In the genomic region with DNA sequence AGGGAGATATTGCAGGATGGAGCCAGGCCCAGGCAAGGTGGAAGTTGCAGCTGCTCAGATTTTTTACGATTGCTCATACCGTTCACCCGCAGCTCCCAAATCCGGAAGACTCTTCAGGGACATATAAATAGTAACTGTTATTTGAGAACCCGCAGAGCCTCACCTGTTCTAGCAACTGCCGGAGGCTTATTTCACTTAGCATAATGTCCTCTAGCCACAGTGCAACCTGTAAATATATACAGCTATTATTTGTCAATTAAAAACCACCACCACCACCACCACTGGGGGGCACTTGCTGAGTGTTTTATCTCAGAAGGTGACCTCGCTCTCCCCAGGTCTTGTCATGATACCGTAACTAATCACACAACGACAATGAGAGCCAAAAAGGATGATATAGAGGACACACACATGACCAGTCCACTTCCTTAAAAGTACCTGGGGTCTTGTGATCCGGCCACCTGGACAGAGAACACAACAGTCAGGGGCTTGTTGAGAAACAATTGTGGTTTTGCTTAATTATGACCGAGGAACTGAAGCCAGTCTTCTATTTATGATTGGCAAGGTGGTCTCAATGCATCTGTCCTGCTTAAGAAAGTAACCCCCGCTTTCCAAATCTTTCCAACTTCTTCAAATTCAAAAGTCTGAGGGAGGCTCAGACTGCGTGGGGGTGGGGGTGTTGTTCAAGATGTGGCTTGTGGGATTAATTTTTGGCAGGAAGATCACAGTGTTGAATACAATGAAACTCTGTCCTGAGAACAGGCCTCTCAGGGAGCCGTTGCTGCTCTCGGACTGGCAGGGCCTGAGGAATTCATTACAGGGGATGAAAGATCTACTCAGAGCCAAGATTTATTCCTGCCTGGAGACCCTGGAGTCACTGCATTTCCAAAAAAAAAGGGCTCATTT, we compare ENCODE assay signal across 8 cellular contexts.
DNase-seq lines count a peak whose midpoint lies in the region; ATAC-seq and TF ChIP-seq lines count a peak whose summit lies in the region.

No MANE protein-coding gene starts in this region.

- no peak for TF ChIP-seq POLR2A in testis (IDR thresholded peaks at IDR 0.05)

- H3K9me3 Mint-ChIP-seq in activated CD8-positive, alpha-beta T cell treated with anti-CD3 and anti-CD28 coated beads, Interleukin-2, amount 10 ng/mL, durations not matched to agents 7 days and 5 days (ENCODE audit: insufficient read depth), result no peaks in the 10 kb centered on the region
- H3K9me3 Mint-ChIP-seq in endodermal cell, result no peaks in the 10 kb centered on the region
- peaks cover 6% of the 10 kb centered on the region for H3K9me3 Mint-ChIP-seq in nephron

- H3K27me3 Mint-ChIP-seq in activated CD8-positive, alpha-beta T cell treated with anti-CD3 and anti-CD28 coated beads, Interleukin-2, amount 10 ng/mL, durations not matched to agents 7 days and 5 days (ENCODE audit: low read depth), result peaks cover 10% of the 10 kb centered on the region
- no peaks in the 10 kb centered on the region for H3K27me3 Mint-ChIP-seq in endodermal cell (ENCODE audit: insufficient read depth)
- peaks cover 28% of the 10 kb centered on the region for H3K27me3 Mint-ChIP-seq in nephron (ENCODE audit: low read depth)

- intact Hi-C loops in testis (cut with DNase I; ENCODE audit: low total_unique reads), result loop anchor here (5.0 kb wide), 1 partner anchor 108 kb away; a partner anchor contains a TSS

- TF ChIP-seq CTCF in HEK293 (tag by site-specific recombination; IDR thresholded peaks at IDR 0.05) (peak; percentile 64), endodermal cell (conservative IDR thresholded peaks at IDR 0.05) (peak; percentile 70), nephron (IDR thresholded peaks at IDR 0.05; ENCODE audit: unreplicated experiment in 3 of 3) (peak in 1 of 3 experiments; percentile 8), testis (IDR thresholded peaks at IDR 0.05) (peak; percentile 25 to 61 (median 36))

- no peak overlapping the region for H3K27ac Mint-ChIP-seq in activated CD8-positive, alpha-beta T cell treated with anti-CD3 and anti-CD28 coated beads, Interleukin-2, amount 10 ng/mL, durations not matched to agents 7 days and 5 days
- H3K27ac Mint-ChIP-seq in endodermal cell (no peak overlapping the region), nephron (peak overlapping the region; percentile 30 to 75 (median 66))

- H3K4me1 Mint-ChIP-seq in activated CD8-positive, alpha-beta T cell treated with anti-CD3 and anti-CD28 coated beads, Interleukin-2, amount 10 ng/mL, durations not matched to agents 7 days and 5 days (ENCODE audit: low read depth), result peaks cover 8% of the 10 kb centered on the region
- H3K4me1 Mint-ChIP-seq in endodermal cell (peaks cover 2% of the 10 kb centered on the region), nephron (peaks cover 40% of the 10 kb centered on the region)

- H3K36me3 ChIP-seq in HEK293 (ENCODE audit: control insufficient read depth in 2 of 2, insufficient read depth in 1 of 2, low read length in 2 of 2) (no peaks in the 10 kb centered on the region), endodermal cell (ENCODE audit: control insufficient read depth, insufficient read depth, low read length) (no peaks in the 10 kb centered on the region), testis (ENCODE audit: low read depth, missing control alignments) (no peaks in the 10 kb centered on the region)

- H3K4me3 ChIP-seq in HEK293 (ENCODE audit: low read depth, low read length) (no peak overlapping the region), endodermal cell (ENCODE audit: low read length) (no peak overlapping the region), testis (no peak overlapping the region)

- H3K9me3 ChIP-seq in HEK293 (ENCODE audit: control insufficient read depth, insufficient read depth, low read depth, low read length), result no peaks in the 10 kb centered on the region
- no peaks in the 10 kb centered on the region for H3K9me3 ChIP-seq in endodermal cell (ENCODE audit: control insufficient read depth, low read length)
- H3K9me3 ChIP-seq in testis, result no peaks in the 10 kb centered on the region

- CTCF ChIA-PET in HEK293 (lab: Yijun Ruan, JAX), result interaction anchor here (0.5 to 2.1 kb wide), 20 partner anchors 9 to 609 kb away, joined by 3 to 17 read pairs (median 3); no protein-coding TSS in a partner anchor
- CTCF ChIA-PET in activated CD8-positive, alpha-beta T cell treated with anti-CD3 and anti-CD28 coated beads, Interleukin-2, amount 10 ng/mL, durations not matched to agents 7 days and 5 days (lab: Charles Lee), result interaction anchor here (0.6 to 1.7 kb wide), 23 partner anchors 9 to 342 kb away, joined by 3 to 27 read pairs (median 5); a partner anchor contains a TSS

- POLR2A ChIA-PET in HEK293 (lab: Yijun Ruan, JAX), result interaction anchor here (0.5 to 1.1 kb wide), 3 partner anchors 9 to 317 kb away, joined by 4 to 7 read pairs (median 4); no protein-coding TSS in a partner anchor
- POLR2A ChIA-PET in activated CD8-positive, alpha-beta T cell treated with anti-CD3 and anti-CD28 coated beads, Interleukin-2, amount 10 ng/mL, durations not matched to agents 7 days and 5 days (lab: Charles Lee), result interaction anchor here (0.5 to 0.6 kb wide), 2 partner anchors 71 to 108 kb away, joined by 3 read pairs; a partner anchor contains a TSS

- no peaks in the 10 kb centered on the region for H3K27me3 ChIP-seq in endodermal cell (ENCODE audit: control insufficient read depth, insufficient read depth, low read length, poor library complexity, severe bottlenecking)
- no peaks in the 10 kb centered on the region for H3K27me3 ChIP-seq in testis

- H3K27ac ChIP-seq in HEK293 (ENCODE audit: extremely low read depth, low read depth, low read length) (no peak overlapping the region), endodermal cell (ENCODE audit: low read depth, low read length) (no peak overlapping the region), testis (peak overlapping the region; percentile 60 to 65)

- H3K9ac ChIP-seq in endodermal cell (ENCODE audit: extremely low read depth, low read length, poor library complexity, severe bottlenecking), result no peak overlapping the region

- H3K4me3 Mint-ChIP-seq in activated CD8-positive, alpha-beta T cell treated with anti-CD3 and anti-CD28 coated beads, Interleukin-2, amount 10 ng/mL, durations not matched to agents 7 days and 5 days, result no peak overlapping the region
- H3K4me3 Mint-ChIP-seq in endodermal cell (no peak overlapping the region), nephron (peak overlapping the region in 1 of 3 experiments; percentile 15)

- ATAC-seq in activated CD8-positive, alpha-beta T cell treated with anti-CD3 and anti-CD28 coated beads, Interleukin-2, amount 10 ng/mL, durations not matched to agents 7 days and 5 days, result peak; percentile 87

- H3K4me1 ChIP-seq in HEK293 (ENCODE audit: control insufficient read depth, insufficient read depth, low read length), result peaks cover 10% of the 10 kb centered on the region
- no peaks in the 10 kb centered on the region for H3K4me1 ChIP-seq in endodermal cell (ENCODE audit: control insufficient read depth, insufficient read depth, low read length)
- peaks cover 33% of the 10 kb centered on the region for H3K4me1 ChIP-seq in testis

- DNase-seq in CMK (ENCODE audit: low read depth) (peak; percentile 21), NCI-H748 treated with DMSO at 0.1 percent for 48 hours (lab: John Stamatoyannopoulos, UW) (peak; percentile 60), endodermal cell (peak; percentile 84), testis (peak; percentile 86), NCI-H226 (no peak)
- peak; percentile 83 for DNase-seq in activated CD8-positive, alpha-beta T cell treated with anti-CD3 and anti-CD28 coated beads, Interleukin-2, amount 10 ng/mL, durations not matched to agents 7 days and 5 days

- no peaks in the 10 kb centered on the region for H3K36me3 Mint-ChIP-seq in activated CD8-positive, alpha-beta T cell treated with anti-CD3 and anti-CD28 coated beads, Interleukin-2, amount 10 ng/mL, durations not matched to agents 7 days and 5 days (ENCODE audit: low read depth)
- H3K36me3 Mint-ChIP-seq in endodermal cell (ENCODE audit: low read depth) (no peaks in the 10 kb centered on the region), nephron (ENCODE audit: low read depth) (no peaks in the 10 kb centered on the region)

- 63 to 72% methylated on average over 7 to 15 of the region's 15 CpGs for WGBS in endodermal cell (ENCODE audit: insufficient coverage in 1 of 2, insufficient read length in 1 of 2), 2 experiments
- 52 to 64% methylated on average over 15 of the region's 15 CpGs for WGBS in testis, 2 donors

TF ChIP-seq in HEK293, 187 proteins besides CTCF, POLR2A, EP300 and RAD21 (continues in another document):
- TF ChIP-seq ZNF658 (tag by site-specific recombination; IDR thresholded peaks at IDR 0.05) (no peak), ZNF558 (tag by site-specific recombination; IDR thresholded peaks at IDR 0.05) (no peak), ZIC2 (tag by site-specific recombination; IDR thresholded peaks at IDR 0.05) (peak; percentile 43), HOXA7 (CRISPR knock-in tag; IDR thresholded peaks at IDR 0.05; ENCODE audit: borderline replicate concordance) (no peak), ZNF76 (tag by site-specific recombination; IDR thresholded peaks at IDR 0.05; ENCODE audit: borderline replicate concordance, low read depth) (no peak), GLIS1 (tag by site-specific recombination; IDR thresholded peaks at IDR 0.05) (peak; percentile 58), ZNF211 (tag by site-specific recombination; IDR thresholded peaks at IDR 0.05; ENCODE audit: low read depth) (no peak)
- TF ChIP-seq, protein P1, sequence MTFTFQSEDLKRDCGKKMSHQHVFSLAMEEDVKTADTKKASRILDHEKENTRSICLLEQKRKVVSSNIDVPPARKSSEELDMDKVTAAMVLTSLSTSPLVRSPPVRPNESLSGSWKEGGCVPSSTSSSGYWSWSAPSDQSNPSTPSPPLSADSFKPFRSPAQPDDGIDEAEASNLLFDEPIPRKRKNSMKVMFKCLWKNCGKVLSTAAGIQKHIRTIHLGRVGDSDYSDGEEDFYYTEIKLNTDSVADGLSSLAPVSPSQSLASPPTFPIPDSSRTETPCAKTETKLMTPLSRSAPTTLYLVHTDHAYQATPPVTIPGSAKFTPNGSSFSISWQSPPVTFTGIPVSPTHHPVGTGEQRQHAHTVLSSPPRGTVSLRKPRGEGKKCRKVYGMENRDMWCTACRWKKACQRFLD (tag by site-specific recombination; IDR thresholded peaks at IDR 0.05), result no peak

Comparison
In these comparisons a context has a peak if more than half of its experiments do, and no peak if none do; other contexts are left out.
1. H3K27ac ChIP-seq: peak in testis (2 of 2); none in HEK293 (single experiment) and endodermal cell (single experiment).
2. H3K27ac Mint-ChIP-seq: peak in nephron (3 of 3); none in activated CD8-positive, alpha-beta T cell treated with anti-CD3 and anti-CD28 coated beads, Interleukin-2, amount 10 ng/mL, durations not matched to agents 7 days and 5 days (single experiment) and endodermal cell (single experiment).